9 cellular contexts compared by ENCODE assay signal in the genomic region with DNA sequence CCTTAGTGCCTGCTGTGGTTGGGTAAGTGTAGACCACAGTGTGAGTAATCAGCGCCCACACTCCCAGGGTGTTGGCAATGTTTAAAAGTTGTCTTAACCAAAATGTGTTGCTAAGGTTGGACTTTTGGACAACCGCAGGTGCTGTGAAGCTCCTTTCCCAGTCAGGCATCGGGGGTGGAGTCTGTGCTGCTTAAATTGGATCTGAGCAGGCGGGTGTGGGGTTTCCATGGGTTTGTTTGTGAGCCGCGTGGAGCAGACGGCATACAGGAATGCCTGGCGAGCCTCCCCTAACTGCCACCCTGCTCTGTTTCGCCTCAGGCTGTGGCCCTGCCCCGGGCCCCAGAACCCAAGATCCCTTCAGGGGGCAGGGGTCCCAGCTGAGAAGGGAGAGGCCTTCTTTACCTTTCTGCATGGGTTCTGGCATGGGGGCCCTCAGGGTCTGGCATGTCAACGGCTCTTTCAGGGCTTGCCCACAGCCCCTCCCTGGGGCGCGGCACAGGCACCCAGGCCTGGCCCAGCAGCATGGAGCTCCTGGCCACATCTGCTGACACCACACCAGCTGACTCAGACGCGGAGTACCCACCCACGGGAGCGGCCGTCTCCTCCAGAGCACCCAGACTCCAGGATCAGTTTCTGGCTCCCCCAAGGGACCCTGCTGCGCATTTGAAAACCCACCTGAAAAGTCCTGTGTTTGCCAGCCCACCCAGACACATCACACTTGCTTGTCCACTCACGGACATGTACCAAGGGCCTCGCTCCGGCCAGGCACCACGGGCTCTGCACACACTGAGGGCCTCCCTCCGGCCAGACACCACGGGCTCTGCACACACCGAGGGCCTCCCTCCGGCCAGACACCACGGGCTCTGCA. TPM values are rescaled to one million over a fixed set of nuclear protein-coding genes. Genes with fewer than 3 reads are reported as not detected.
DNase-seq lines count a peak whose midpoint lies in the region; ATAC-seq, FAIRE-seq and TF ChIP-seq lines count a peak whose summit lies in the region.
"Had no signal": no experiment of that assay in that cellular context is flagged by ENCODE, and none has a peak within 500 bp of the region (broad histone marks: within the 10 kb centered on the region; RNA-seq: fewer than 3 reads in every experiment).

No MANE protein-coding gene starts in this region.

- H3K27ac ChIP-seq in keratinocyte (ENCODE audit: control insufficient read depth, insufficient read depth, low read length), result peak overlapping the region; percentile 34
- H3K27ac ChIP-seq: cardiac muscle cell had no signal

- ATAC-seq in stimulated activated memory B cell treated with anti-CD40 and anti-IgM and Interleukin-4, amounts not matched to agents 10 μg/mL and 1 μg/mL and 100 μg/mL, for 72 hours, result peak; percentile 20

- H3K4me1 ChIP-seq in keratinocyte (ENCODE audit: control insufficient read depth, extremely low read depth, insufficient read depth, low read length), result peaks cover 16% of the 10 kb centered on the region

- H3K36me3 ChIP-seq in keratinocyte (ENCODE audit: control insufficient read depth in 2 of 2, extremely low read depth in 1 of 2, insufficient read depth in 2 of 2, low read length in 2 of 2), result no peaks in the 10 kb centered on the region
- H3K36me3 ChIP-seq: cardiac muscle cell had no signal

- peak overlapping the region; percentile 41 for H2AFZ ChIP-seq in keratinocyte (ENCODE audit: control insufficient read depth, low read length)

- dilution Hi-C loops in keratinocyte (cut with MboI; ENCODE audit: extremely low pct_ligation_motif_present, low sequenced_read_pairs), result no loop called here

- H3K9me3 Mint-ChIP-seq in stimulated activated memory B cell treated with anti-CD40 and anti-IgM and Interleukin-4, amounts not matched to agents 10 μg/mL and 1 μg/mL and 100 μg/mL, for 72 hours, result peaks cover 12% of the 10 kb centered on the region

- H3K36me3 Mint-ChIP-seq in stimulated activated memory B cell treated with anti-CD40 and anti-IgM and Interleukin-4, amounts not matched to agents 10 μg/mL and 1 μg/mL and 100 μg/mL, for 72 hours, result peaks cover 7% of the 10 kb centered on the region
- H3K36me3 Mint-ChIP-seq: type B pancreatic cell had no signal

- peaks cover 19% of the 10 kb centered on the region for H3K27me3 Mint-ChIP-seq in stimulated activated memory B cell treated with anti-CD40 and anti-IgM and Interleukin-4, amounts not matched to agents 10 μg/mL and 1 μg/mL and 100 μg/mL, for 72 hours

- H3K4me2 ChIP-seq in keratinocyte (ENCODE audit: control insufficient read depth, extremely low read depth, insufficient read depth, low read depth, low read length), result peak overlapping the region; percentile 52

- peak; percentile 48 for FAIRE-seq in keratinocyte (lab: Jason Lieb, UNC)

- no peak for TF ChIP-seq CTCF in keratinocyte (optimal IDR thresholded peaks at IDR 0.05 in 1 of 3, IDR thresholded peaks at IDR 0.05 in 1 of 3, conservative IDR thresholded peaks at IDR 0.05 in 1 of 3; ENCODE audit: extremely low read depth in 1 of 3, insufficient read depth in 2 of 3, low read length in 3 of 3)

- DNase-seq in HT1080 (ENCODE audit: low read depth) (peak; percentile 11), keratinocyte (ENCODE audit: low read depth, low spot score) (no peak), DMS79 (lab: John Stamatoyannopoulos, UW) (no peak), DMS53 (lab: John Stamatoyannopoulos, UW) (no peak)
- DNase-seq in activated CD8-positive, alpha-beta memory T cell treated with anti-CD3 and anti-CD28 coated beads for 4 hours (ENCODE audit: low read depth in 2 of 2), result peak; percentile 40 to 44
- no peak for DNase-seq in activated CD4-positive, alpha-beta T cell treated with anti-CD3 and anti-CD28 coated beads, Interleukin-2, amount 50 U/mL, for 4 hours

- peaks cover 10% of the 10 kb centered on the region for H3K4me1 Mint-ChIP-seq in stimulated activated memory B cell treated with anti-CD40 and anti-IgM and Interleukin-4, amounts not matched to agents 10 μg/mL and 1 μg/mL and 100 μg/mL, for 72 hours

- no peak overlapping the region for H3K27ac Mint-ChIP-seq in stimulated activated memory B cell treated with anti-CD40 and anti-IgM and Interleukin-4, amounts not matched to agents 10 μg/mL and 1 μg/mL and 100 μg/mL, for 72 hours
- H3K27ac Mint-ChIP-seq: type B pancreatic cell had no signal

- peak overlapping the region in 1 of 3 experiments; percentile 4 for H3K4me3 ChIP-seq in keratinocyte (ENCODE audit: control insufficient read depth in 2 of 3, extremely low read depth in 1 of 3, insufficient read depth in 2 of 3, low read depth in 1 of 3, low read length in 3 of 3)
- H3K4me3 ChIP-seq: cardiac muscle cell had no signal

- H3K9ac ChIP-seq in keratinocyte (ENCODE audit: control insufficient read depth, extremely low read depth, insufficient read depth, low read length), result peak overlapping the region; percentile 69

- H4K20me1 ChIP-seq in keratinocyte (ENCODE audit: control insufficient read depth, extremely low read depth, insufficient read depth, low read length), result no peaks in the 10 kb centered on the region

- H3K9me3 ChIP-seq in keratinocyte (ENCODE audit: control insufficient read depth, low read depth, low read length), result no peaks in the 10 kb centered on the region

- H3K4me3 Mint-ChIP-seq in stimulated activated memory B cell treated with anti-CD40 and anti-IgM and Interleukin-4, amounts not matched to agents 10 μg/mL and 1 μg/mL and 100 μg/mL, for 72 hours, result no peak overlapping the region
- H3K4me3 Mint-ChIP-seq: type B pancreatic cell had no signal

- H3K27me3 ChIP-seq in keratinocyte (ENCODE audit: control insufficient read depth, extremely low read depth, insufficient read depth, low read length), result peaks cover 31% of the 10 kb centered on the region

- no peaks in the 10 kb centered on the region for H3K9me1 ChIP-seq in keratinocyte (ENCODE audit: control insufficient read depth, extremely low read depth, insufficient read depth, low read length)

- no peaks in the 10 kb centered on the region for H3K79me2 ChIP-seq in keratinocyte (ENCODE audit: control insufficient read depth, insufficient read depth, low read length)

RNA-seq across cellular contexts. Expression of gene SPON2, which starts 5.1 kb away (rescaled TPM):
- total RNA-seq in HT1080 (2014; rRNA removed; shearing (Covaris generic)), result 0.20 TPM in 1 of 2 replicates, not detected in the other
- not detected in 2 replicates for polyA plus RNA-seq in HT1080 (2015; cell fraction: cytosol; rRNA removed)
- not detected in 2 replicates for polyA plus RNA-seq in HT1080 (2015; cell fraction: nucleus; rRNA removed)
- 0.60 to 11.9 TPM (median 3.3 TPM) in 3 replicates for polyA plus RNA-seq in keratinocyte
- polyA plus RNA-seq in keratinocyte (2011; ENCODE audit: low read depth), result 2.9 TPM
- polyA plus RNA-seq in keratinocyte (2011; cell fraction: cytosol; rRNA removed), result 0.98 and 3.2 TPM in 2 replicates
- polyA plus RNA-seq in keratinocyte (2011; cell fraction: nucleus; rRNA removed), result 7.2 and 11.6 TPM in 2 replicates
- polyA plus RNA-seq in keratinocyte (2012; ENCODE audit: low replicate concordance), result 1.2 and 5.4 TPM in 2 replicates
- 0.32 to 2.1 TPM in 2 of 3 replicates, not detected in the other for polyA minus RNA-seq in keratinocyte
- 9.6 TPM for polyA minus RNA-seq in keratinocyte (2011; cell fraction: cytosol; rRNA and poly(A)+ RNA removed)
- polyA minus RNA-seq in keratinocyte (2011; cell fraction: nucleus; rRNA and poly(A)+ RNA removed), result 6.4 and 7.0 TPM in 2 replicates

Comparison
In these comparisons a context has a peak if more than half of its experiments do, and no peak if none do; other contexts are left out.
1. DNase-seq: peak in HT1080 (single experiment) and activated CD8-positive, alpha-beta memory T cell treated with anti-CD3 and anti-CD28 coated beads for 4 hours (2 of 2); none in keratinocyte (single experiment), activated CD4-positive, alpha-beta T cell treated with anti-CD3 and anti-CD28 coated beads, Interleukin-2, amount 50 U/mL, for 4 hours (0 of 2), DMS79 (single experiment) and DMS53 (single experiment).